1 cellular context compared by ENCODE assay signal in genomic region chr17:38703742-38704644, GRCh38.
TF ChIP-seq lines count a peak whose summit lies in the region.

No MANE protein-coding gene starts in this region.

TF ChIP-seq in GM12878, 131 proteins besides CTCF, POLR2A, EP300 and RAD21 (continued from another document and continues in another):
- no peak for TF ChIP-seq IRF5 (IDR thresholded peaks at IDR 0.05; ENCODE audit: borderline replicate concordance)
- 0 out of 2 replicates have a peak, but pooled peaks have one; percentile 17 for TF ChIP-seq ASH2L (IDR thresholded peaks at IDR 0.05; ENCODE audit: borderline replicate concordance, low read depth)
- no peak for TF ChIP-seq IRF4 (IDR thresholded peaks at IDR 0.05; ENCODE audit: low read depth, low read length)
- TF ChIP-seq RELA (IDR thresholded peaks at IDR 0.05; ENCODE audit: borderline replicate concordance, partially characterized antibody), result peak; percentile 30
- no peak for TF ChIP-seq STAT1 (conservative IDR thresholded peaks at IDR 0.05)
- peak; percentile 59; the same call in 1 of the 2 replicates for TF ChIP-seq TCF7 (IDR thresholded peaks at IDR 0.05; ENCODE audit: borderline replicate concordance)
- TF ChIP-seq USF2 (IDR thresholded peaks at IDR 0.05; ENCODE audit: borderline replicate concordance, low read depth, low read length), result no peak
- no peak for TF ChIP-seq SIX5 (IDR thresholded peaks at IDR 0.05; ENCODE audit: low read depth, low read length, severe bottlenecking)
- 0 out of 2 replicates have a peak, but pooled peaks have one; percentile 13 for TF ChIP-seq TARDBP (IDR thresholded peaks at IDR 0.05; ENCODE audit: borderline replicate concordance)
- 0 out of 2 replicates have a peak, but pooled peaks have one; percentile 44 for TF ChIP-seq TCF3 (IDR thresholded peaks at IDR 0.05; ENCODE audit: borderline replicate concordance, insufficient read depth, low read depth, low read length)
- peak in 1 of 2 experiments; percentile 62; a peak in 1 of 3 replicates for TF ChIP-seq EGR1 (IDR thresholded peaks at IDR 0.05; ENCODE audit: borderline replicate concordance in 1 of 2, low read depth in 2 of 2, low read length in 2 of 2)
- no peak for TF ChIP-seq NFYA (IDR thresholded peaks at IDR 0.05; ENCODE audit: borderline replicate concordance, low read depth, low read length)
- no peak for TF ChIP-seq SUPT20H (IDR thresholded peaks at IDR 0.05; ENCODE audit: borderline replicate concordance, control insufficient read depth, low read depth, low read length)
- TF ChIP-seq MTA2 (IDR thresholded peaks at IDR 0.05; ENCODE audit: low read depth), result 0 out of 2 replicates have a peak, but pooled peaks have one; percentile 45
- no peak for TF ChIP-seq WRNIP1 (IDR thresholded peaks at IDR 0.05; ENCODE audit: borderline replicate concordance, low read depth, low read length)
- TF ChIP-seq JUND (IDR thresholded peaks at IDR 0.05; ENCODE audit: low read depth, low read length), result no peak
- no peak for TF ChIP-seq CUX1 (IDR thresholded peaks at IDR 0.05; ENCODE audit: insufficient replicate concordance, low read depth, low read length)
- TF ChIP-seq ZSCAN29 (IDR thresholded peaks at IDR 0.05), result no peak
- TF ChIP-seq SMC3 (IDR thresholded peaks at IDR 0.05; ENCODE audit: borderline replicate concordance, low read length), result peak; percentile 7; the same call in 1 of the 2 replicates
- TF ChIP-seq SRF (IDR thresholded peaks at IDR 0.05; ENCODE audit: low read depth in 2 of 2, low read length in 2 of 2), result 0 out of 4 replicates have a peak, but pooled peaks of 1 of the 2 experiments have one; percentile 21
- peak; percentile 64 for TF ChIP-seq BCL3 (IDR thresholded peaks at IDR 0.05; ENCODE audit: borderline replicate concordance, insufficient read depth, low read depth, low read length, poor library complexity, severe bottlenecking)
- peak; percentile 82 for TF ChIP-seq CHD2 (IDR thresholded peaks at IDR 0.05; ENCODE audit: borderline replicate concordance, low read depth, low read length)
- no peak for TF ChIP-seq CEBPB (IDR thresholded peaks at IDR 0.05; ENCODE audit: borderline replicate concordance in 1 of 2, low read depth in 2 of 2, low read length in 2 of 2)
- peak; percentile 61; the same call in 1 of the 2 replicates for TF ChIP-seq TAF1 (IDR thresholded peaks at IDR 0.05; ENCODE audit: borderline replicate concordance, low read depth, low read length)
- TF ChIP-seq NKRF (conservative IDR thresholded peaks at IDR 0.05), result peak; percentile 28; the same call in 1 of the 2 replicates
- TF ChIP-seq POLR2AphosphoS2 (IDR thresholded peaks at IDR 0.05; ENCODE audit: low read depth, low read length), result 0 out of 2 replicates have a peak, but pooled peaks have one; percentile 31
- peak; percentile 75 for TF ChIP-seq GATAD2B (conservative IDR thresholded peaks at IDR 0.05; ENCODE audit: low read depth)
- TF ChIP-seq CHD1 (IDR thresholded peaks at IDR 0.05; ENCODE audit: low read depth, low read length), result no peak; the same call in 1 of the 2 replicates
- TF ChIP-seq ATF2 (IDR thresholded peaks at IDR 0.05; ENCODE audit: low read length), result no peak
- no peak for TF ChIP-seq ATF3 (IDR thresholded peaks at IDR 0.05; ENCODE audit: borderline replicate concordance, extremely low read depth, low read depth, low read length)
- peak; percentile 68; the same call in 1 of the 2 replicates for TF ChIP-seq PML (IDR thresholded peaks at IDR 0.05; ENCODE audit: low read length)
- TF ChIP-seq IKZF1 (conservative IDR thresholded peaks at IDR 0.05), result peak; percentile 87
- TF ChIP-seq KAT2A (conservative IDR thresholded peaks at IDR 0.05; ENCODE audit: control insufficient read depth, low read depth, low read length), result no peak
- TF ChIP-seq SMARCA5 (IDR thresholded peaks at IDR 0.05), result 0 out of 2 replicates have a peak, but pooled peaks have one; percentile 56
- TF ChIP-seq PAX5 (IDR thresholded peaks at IDR 0.05; ENCODE audit: borderline replicate concordance, low read depth, low read length), result peak; percentile 80
- peak; percentile 34 for TF ChIP-seq SKIL (IDR thresholded peaks at IDR 0.05; ENCODE audit: low read depth, poor library complexity, severe bottlenecking)
- no peak for TF ChIP-seq SUZ12 (IDR thresholded peaks at IDR 0.05; ENCODE audit: unreplicated experiment)
- TF ChIP-seq ZNF622 (IDR thresholded peaks at IDR 0.05), result no peak
- no peak for TF ChIP-seq MYB (IDR thresholded peaks at IDR 0.05; ENCODE audit: borderline replicate concordance, low read depth, low read length)
- TF ChIP-seq CHD4 (IDR thresholded peaks at IDR 0.05), result no peak
- TF ChIP-seq SMAD1 (IDR thresholded peaks at IDR 0.05; ENCODE audit: low read depth, partially characterized antibody), result peak; percentile 6
- 0 out of 2 replicates have a peak, but pooled peaks have one; percentile 22 for TF ChIP-seq HDGF (IDR thresholded peaks at IDR 0.05)
- no peak; a peak in 1 of 4 replicates for TF ChIP-seq ETV6 (conservative IDR thresholded peaks at IDR 0.05 in 1 of 2, IDR thresholded peaks at IDR 0.05 in 1 of 2; ENCODE audit: borderline replicate concordance in 1 of 2, low read depth in 1 of 2)
- TF ChIP-seq RB1 (IDR thresholded peaks at IDR 0.05; ENCODE audit: borderline replicate concordance), result no peak; the same call in 1 of the 2 replicates
- peak; percentile 71 for TF ChIP-seq BACH1 (IDR thresholded peaks at IDR 0.05; ENCODE audit: borderline replicate concordance)
- TF ChIP-seq PAX8 (IDR thresholded peaks at IDR 0.05), result no peak
- no peak for TF ChIP-seq E2F4 (IDR thresholded peaks at IDR 0.05; ENCODE audit: low read depth, low read length)
- no peak; the same call in 1 of the 2 replicates for TF ChIP-seq ZNF207 (IDR thresholded peaks at IDR 0.05; ENCODE audit: borderline replicate concordance)
- peak; percentile 24 to 30; a peak in 1 of 4 replicates for TF ChIP-seq BHLHE40 (IDR thresholded peaks at IDR 0.05; ENCODE audit: borderline replicate concordance in 1 of 2, low read depth in 2 of 2, low read length in 1 of 2)
- peak; percentile 26; the same call in 1 of the 2 replicates for TF ChIP-seq NR2C1 (IDR thresholded peaks at IDR 0.05)
- TF ChIP-seq MEF2A (IDR thresholded peaks at IDR 0.05; ENCODE audit: insufficient read depth, low read depth, low read length), result 0 out of 2 replicates have a peak, but pooled peaks have one; percentile 4
